In genomic region chr11:767238-767637, GRCh38 we compare ENCODE assay signal across 18 cellular contexts. TPM values are rescaled to one million over a fixed set of nuclear protein-coding genes. Genes with fewer than 3 reads are reported as not detected.
"Had no signal": no experiment of that assay in that cellular context is flagged by ENCODE, and none has a peak within 500 bp of the region (broad histone marks: within the 10 kb centered on the region; RNA-seq: fewer than 3 reads in every experiment).

No MANE protein-coding gene starts in this region.

- ATAC-seq: gastrocnemius medialis, heart right ventricle, left lung, upper lobe of right lung had no signal

- H3K4me3 ChIP-seq: adrenal gland, gastrocnemius medialis, heart right ventricle, left lung, testis, upper lobe of right lung had no signal

- H3K4me3 Mint-ChIP-seq: activated CD4-positive, alpha-beta T cell treated with anti-CD3 and anti-CD28 coated beads, Interleukin-2, amount 10 ng/mL, durations not matched to agents 7 days and 5 days; memory B cell; nephron; stimulated activated naive CD8-positive, alpha-beta T cell treated with anti-CD3 and anti-CD28 coated beads, Interleukin-15, Interleukin-2, amounts not matched to agents 100 ng/mL and 50 ng/mL, for 24 hours had no signal

- H3K4me1 Mint-ChIP-seq: memory B cell, nephron had no signal

- H3K27me3 Mint-ChIP-seq: activated CD4-positive, alpha-beta T cell treated with anti-CD3 and anti-CD28 coated beads, Interleukin-2, amount 10 ng/mL, durations not matched to agents 7 days and 5 days; memory B cell; stimulated activated naive CD8-positive, alpha-beta T cell treated with anti-CD3 and anti-CD28 coated beads, Interleukin-15, Interleukin-2, amounts not matched to agents 100 ng/mL and 50 ng/mL, for 24 hours had no signal

- DNase-seq: activated CD4-positive, alpha-beta T cell treated with anti-CD3 and anti-CD28 coated beads, Interleukin-2, amount 10 ng/mL, durations not matched to agents 7 days and 5 days; activated CD4-positive, CD25-positive, alpha-beta regulatory T cell; activated gamma-delta T cell treated with Interleukin-2 at 50 U/mL for 16 hours; activated T-cell treated with anti-CD3 and anti-CD28 coated beads, Interleukin-2, amount 50 U/mL, for 48 hours; adrenal gland; caudate nucleus; effector memory CD4-positive, alpha-beta T cell; gastrocnemius medialis; heart right ventricle; left lung; stimulated activated CD4-positive, alpha-beta T cell treated with anti-CD3 and anti-CD28 coated beads, Interleukin-4, amount 100 ng/mL, for 1 hour; T-helper 2 cell; testis; upper lobe of right lung had no signal

- H3K27me3 ChIP-seq: adrenal gland, gastrocnemius medialis, heart right ventricle, left lung, testis, upper lobe of right lung had no signal

- H3K27ac Mint-ChIP-seq: activated CD4-positive, alpha-beta T cell treated with anti-CD3 and anti-CD28 coated beads, Interleukin-2, amount 10 ng/mL, durations not matched to agents 7 days and 5 days; memory B cell; nephron; stimulated activated naive CD8-positive, alpha-beta T cell treated with anti-CD3 and anti-CD28 coated beads, Interleukin-15, Interleukin-2, amounts not matched to agents 100 ng/mL and 50 ng/mL, for 24 hours had no signal

- H3K9me3 Mint-ChIP-seq: activated CD4-positive, alpha-beta T cell treated with anti-CD3 and anti-CD28 coated beads, Interleukin-2, amount 10 ng/mL, durations not matched to agents 7 days and 5 days; memory B cell; nephron; stimulated activated naive CD8-positive, alpha-beta T cell treated with anti-CD3 and anti-CD28 coated beads, Interleukin-15, Interleukin-2, amounts not matched to agents 100 ng/mL and 50 ng/mL, for 24 hours had no signal

RNA-seq across cellular contexts. Expression of gene CEND1, which starts 22.7 kb away (rescaled TPM):
- total RNA-seq: omental fat pad, upper lobe of right lung had no signal
